ENCODE assay signal across 24 cellular contexts in genomic region chr6:107217248-107217647, GRCh38.
"Had no signal": no experiment of that assay in that cellular context is flagged by ENCODE, and none has a peak within 500 bp of the region (broad histone marks: within the 10 kb centered on the region; RNA-seq: fewer than 3 reads in every experiment).

No MANE protein-coding gene starts in this region.

- H3K4me1 Mint-ChIP-seq: stimulated activated effector memory CD8-positive, alpha-beta T cell treated with anti-CD3 and anti-CD28 coated beads, Interleukin-12 subunit alpha, Interleukin-12 subunit beta, amount 100 ng/mL, for 72 hours had no signal

- H3K4me3 Mint-ChIP-seq: immature natural killer cell; natural killer cell treated with Interleukin-12 subunit alpha and Interleukin-12 subunit beta and Interleukin-15 and Interleukin-18, amount 100 ng/mL, for 72 hours; stimulated activated effector memory CD8-positive, alpha-beta T cell treated with anti-CD3 and anti-CD28 coated beads, Interleukin-12 subunit alpha, Interleukin-12 subunit beta, amount 100 ng/mL, for 72 hours; stimulated activated naive CD8-positive, alpha-beta T cell treated with anti-CD3 and anti-CD28 coated beads, Interleukin-15, amount 100 ng/mL, for 72 hours had no signal

- H3K27me3 Mint-ChIP-seq: natural killer cell treated with Interleukin-12 subunit alpha and Interleukin-12 subunit beta and Interleukin-15 and Interleukin-18, amount 100 ng/mL, for 72 hours; stimulated activated naive CD8-positive, alpha-beta T cell treated with anti-CD3 and anti-CD28 coated beads, Interleukin-15, amount 100 ng/mL, for 72 hours had no signal

- H3K9me3 ChIP-seq: adrenal gland, ascending aorta, left ventricle myocardium inferior, suprapubic skin, transverse colon had no signal

- H3K4me3 ChIP-seq: adrenal gland, ascending aorta, left ventricle myocardium inferior, suprapubic skin, transverse colon had no signal

- H3K27me3 ChIP-seq: adrenal gland, ascending aorta, suprapubic skin, transverse colon had no signal

- H3K9me3 Mint-ChIP-seq: activated naive CD4-positive, alpha-beta T cell treated with anti-CD3 and anti-CD28 coated beads, Interleukin-2, amount 50 U/mL, for 72 hours; immature natural killer cell; natural killer cell treated with Interleukin-12 subunit alpha and Interleukin-12 subunit beta and Interleukin-15 and Interleukin-18, amount 100 ng/mL, for 72 hours; stimulated activated effector memory CD8-positive, alpha-beta T cell treated with anti-CD3 and anti-CD28 coated beads, Interleukin-12 subunit alpha, Interleukin-12 subunit beta, amount 100 ng/mL, for 72 hours; stimulated activated naive CD8-positive, alpha-beta T cell treated with anti-CD3 and anti-CD28 coated beads, Interleukin-15, amount 100 ng/mL, for 72 hours had no signal

- DNase-seq: activated CD4-positive, alpha-beta T cell treated with anti-CD3 and anti-CD28 coated beads for 1 hour; activated CD4-positive, alpha-beta T cell treated with anti-CD3 and anti-CD28 coated beads, Interleukin-2, amount 50 U/mL, for 1 hour; activated gamma-delta T cell treated with Interleukin-2 at 50 U/mL for 16 hours; activated T-cell treated with anti-CD3 and anti-CD28 coated beads, Interleukin-2, amount 50 U/mL, for 1 hour; adrenal gland; central memory CD4-positive, alpha-beta T cell; dermis blood vessel endothelial cell; effector CD8-positive, alpha-beta T cell; erythroblast; foreskin fibroblast; immature natural killer cell; left ventricle myocardium inferior; mammary epithelial cell; midbrain; small intestine; stimulated activated CD4-positive, alpha-beta T cell treated with anti-CD3 and anti-CD28 coated beads, Interleukin-2, amount 100 ng/mL, for 24 hours; stimulated activated naive CD8-positive, alpha-beta T cell treated with anti-CD3 and anti-CD28 coated beads, Interleukin-15, amount 100 ng/mL, for 72 hours; transverse colon had no signal

- H3K27ac Mint-ChIP-seq: activated naive CD4-positive, alpha-beta T cell treated with anti-CD3 and anti-CD28 coated beads, Interleukin-2, amount 50 U/mL, for 72 hours; natural killer cell treated with Interleukin-12 subunit alpha and Interleukin-12 subunit beta and Interleukin-15 and Interleukin-18, amount 100 ng/mL, for 72 hours; stimulated activated effector memory CD8-positive, alpha-beta T cell treated with anti-CD3 and anti-CD28 coated beads, Interleukin-12 subunit alpha, Interleukin-12 subunit beta, amount 100 ng/mL, for 72 hours had no signal

- H3K36me3 ChIP-seq: adrenal gland, ascending aorta, left ventricle myocardium inferior, suprapubic skin, transverse colon had no signal

- FAIRE-seq: small intestine, urothelium cell line had no signal

- H3K27ac ChIP-seq: ascending aorta, left ventricle myocardium inferior, suprapubic skin, transverse colon had no signal

- H3K4me1 ChIP-seq: adrenal gland, ascending aorta, suprapubic skin had no signal

- H3K36me3 Mint-ChIP-seq: activated naive CD4-positive, alpha-beta T cell treated with anti-CD3 and anti-CD28 coated beads, Interleukin-2, amount 50 U/mL, for 72 hours; natural killer cell treated with Interleukin-12 subunit alpha and Interleukin-12 subunit beta and Interleukin-15 and Interleukin-18, amount 100 ng/mL, for 72 hours; stimulated activated effector memory CD8-positive, alpha-beta T cell treated with anti-CD3 and anti-CD28 coated beads, Interleukin-12 subunit alpha, Interleukin-12 subunit beta, amount 100 ng/mL, for 72 hours had no signal
